Comparison of ENCODE assay signal across 36 cellular contexts in genomic region chr13:110061270-110061669, GRCh38.
"Had no signal": no experiment of that assay in that cellular context is flagged by ENCODE, and none has a peak within 500 bp of the region (broad histone marks: within the 10 kb centered on the region; RNA-seq: fewer than 3 reads in every experiment).

No MANE protein-coding gene starts in this region.

- ATAC-seq: activated CD8-positive, alpha-beta memory T cell treated with anti-CD3 and anti-CD28 coated beads, Interleukin-2, amount 10 ng/mL, durations not matched to agents 7 days and 5 days; activated T-cell treated with anti-CD3 and anti-CD28 coated beads, Interleukin-2, amount 50 U/mL, for 72 hours; activated T-helper 17 cell treated with anti-CD3 and anti-CD28 coated beads, Interleukin-2, amount 50 U/mL, for 72 hours; PC-3 had no signal

- H3K4me1 Mint-ChIP-seq: activated B cell treated with CpG ODN at 0.5 μM for 24 hours; activated CD4-positive, alpha-beta memory T cell treated with anti-CD3 and anti-CD28 coated beads, Interleukin-2, amount 10 ng/mL, durations not matched to agents 7 days and 5 days; activated CD8-positive, alpha-beta memory T cell treated with anti-CD3 and anti-CD28 coated beads, Interleukin-2, amount 10 ng/mL, durations not matched to agents 7 days and 5 days; activated naive CD8-positive, alpha-beta T cell treated with anti-CD3 and anti-CD28 coated beads for 36 hours; activated T-helper 17 cell treated with anti-CD3 and anti-CD28 coated beads, Interleukin-2, amount 50 U/mL, for 72 hours; central memory CD8-positive, alpha-beta T cell had no signal

- H3K27me3 Mint-ChIP-seq: activated B cell treated with CpG ODN at 0.5 μM for 24 hours; activated CD4-positive, alpha-beta memory T cell treated with anti-CD3 and anti-CD28 coated beads, Interleukin-2, amount 10 ng/mL, durations not matched to agents 7 days and 5 days; activated CD8-positive, alpha-beta memory T cell treated with anti-CD3 and anti-CD28 coated beads, Interleukin-2, amount 10 ng/mL, durations not matched to agents 7 days and 5 days; central memory CD8-positive, alpha-beta T cell had no signal

- H3K9me3 ChIP-seq: MG63, Peyer's patch, SJSA1, SK-N-SH had no signal

- DNase-seq: activated B cell treated with CpG ODN at 0.5 μM for 24 hours; activated CD4-positive, alpha-beta memory T cell treated with anti-CD3 and anti-CD28 coated beads, Interleukin-2, amount 10 ng/mL, durations not matched to agents 7 days and 5 days; activated CD4-positive, alpha-beta T cell treated with anti-CD3 and anti-CD28 coated beads for 1 hour; activated CD4-positive, alpha-beta T cell treated with anti-CD3 and anti-CD28 coated beads for 48 hours; activated CD8-positive, alpha-beta memory T cell treated with anti-CD3 and anti-CD28 coated beads for 24 hours; activated CD8-positive, alpha-beta memory T cell treated with anti-CD3 and anti-CD28 coated beads, Interleukin-2, amount 10 ng/mL, durations not matched to agents 7 days and 5 days; activated CD8-positive, alpha-beta memory T cell treated with anti-CD3 and anti-CD28 coated beads, Interleukin-2, amount 50 U/mL, for 48 hours; activated effector memory CD4-positive, alpha-beta T cell treated with anti-CD3 and anti-CD28 coated beads, Interleukin-2, amount 50 U/mL, for 16 hours; activated naive CD4-positive, alpha-beta T cell; activated naive CD4-positive, alpha-beta T cell treated with anti-CD3 and anti-CD28 coated beads, Interleukin-2, amount 50 U/mL, for 16 hours; activated naive CD8-positive, alpha-beta T cell treated with anti-CD3 and anti-CD28 coated beads for 36 hours; activated T-cell treated with anti-CD3 and anti-CD28 coated beads, Interleukin-2, amount 50 U/mL, for 72 hours; amniotic stem cell; aorta; Kasumi-1; MG63; NCI-H1048; NCI-H1105 treated with DMSO at 0.1 percent for 48 hours; NCI-H1436; NCI-H1694; NCI-H2029; NCI-H345; NCI-H524 treated with DMSO at 0.1 percent for 48 hours; NK-92 treated with Interleukin-12 subunit alpha and Interleukin-12 subunit beta, amount 100 ng/mL, for 24 hours; PC-3; Peyer's patch; RPMI8226; SHP77 treated with DMSO at 0.1 percent for 48 hours; SK-N-SH had no signal

- H3K4me1 ChIP-seq: Peyer's patch, SJSA1 had no signal

- H3K4me2 ChIP-seq: SK-N-SH had no signal

- H3K27me3 ChIP-seq: cardiac muscle cell, MG63, Peyer's patch, SJSA1 had no signal

- H3K4me3 ChIP-seq: cardiac muscle cell, MG63, Peyer's patch, SJSA1 had no signal

- H3K36me3 ChIP-seq: cardiac muscle cell, MG63, Peyer's patch, SJSA1 had no signal

- H3K27ac Mint-ChIP-seq: activated B cell treated with CpG ODN at 0.5 μM for 24 hours; activated CD4-positive, alpha-beta memory T cell treated with anti-CD3 and anti-CD28 coated beads, Interleukin-2, amount 10 ng/mL, durations not matched to agents 7 days and 5 days; activated CD8-positive, alpha-beta memory T cell treated with anti-CD3 and anti-CD28 coated beads, Interleukin-2, amount 10 ng/mL, durations not matched to agents 7 days and 5 days; activated naive CD8-positive, alpha-beta T cell treated with anti-CD3 and anti-CD28 coated beads for 36 hours; activated T-cell treated with anti-CD3 and anti-CD28 coated beads, Interleukin-2, amount 50 U/mL, for 72 hours; activated T-helper 17 cell treated with anti-CD3 and anti-CD28 coated beads, Interleukin-2, amount 50 U/mL, for 72 hours; T-helper 1 cell treated with Interleukin-12 subunit alpha and Interleukin-12 subunit beta and Interleukin-4 antibody, amounts not matched to agents 30 μg/mL and 1 μg/mL, for 36 hours; T-helper 2 cell treated with Interferon-gamma antibody and Interleukin-4, amounts not matched to agents 5 μg/mL and 100 μg/mL, for 36 hours had no signal

- H3K9ac ChIP-seq: SK-N-SH had no signal

- H3K36me3 Mint-ChIP-seq: activated CD8-positive, alpha-beta memory T cell treated with anti-CD3 and anti-CD28 coated beads, Interleukin-2, amount 10 ng/mL, durations not matched to agents 7 days and 5 days; activated naive CD8-positive, alpha-beta T cell treated with anti-CD3 and anti-CD28 coated beads for 36 hours had no signal

- H3K4me3 Mint-ChIP-seq: activated B cell treated with CpG ODN at 0.5 μM for 24 hours; activated CD4-positive, alpha-beta memory T cell treated with anti-CD3 and anti-CD28 coated beads, Interleukin-2, amount 10 ng/mL, durations not matched to agents 7 days and 5 days; activated CD8-positive, alpha-beta memory T cell treated with anti-CD3 and anti-CD28 coated beads, Interleukin-2, amount 10 ng/mL, durations not matched to agents 7 days and 5 days; activated naive CD8-positive, alpha-beta T cell treated with anti-CD3 and anti-CD28 coated beads for 36 hours; activated T-cell treated with anti-CD3 and anti-CD28 coated beads, Interleukin-2, amount 50 U/mL, for 72 hours; activated T-helper 17 cell treated with anti-CD3 and anti-CD28 coated beads, Interleukin-2, amount 50 U/mL, for 72 hours; central memory CD8-positive, alpha-beta T cell; T-helper 1 cell treated with Interleukin-12 subunit alpha and Interleukin-12 subunit beta and Interleukin-4 antibody, amounts not matched to agents 30 μg/mL and 1 μg/mL, for 36 hours; T-helper 2 cell treated with Interferon-gamma antibody and Interleukin-4, amounts not matched to agents 5 μg/mL and 100 μg/mL, for 36 hours had no signal

- H3K9me3 Mint-ChIP-seq: activated B cell treated with CpG ODN at 0.5 μM for 24 hours; activated CD4-positive, alpha-beta memory T cell treated with anti-CD3 and anti-CD28 coated beads, Interleukin-2, amount 10 ng/mL, durations not matched to agents 7 days and 5 days; activated naive CD8-positive, alpha-beta T cell treated with anti-CD3 and anti-CD28 coated beads for 36 hours; activated T-helper 17 cell treated with anti-CD3 and anti-CD28 coated beads, Interleukin-2, amount 50 U/mL, for 72 hours; T-helper 1 cell treated with Interleukin-12 subunit alpha and Interleukin-12 subunit beta and Interleukin-4 antibody, amounts not matched to agents 30 μg/mL and 1 μg/mL, for 36 hours; T-helper 2 cell treated with Interferon-gamma antibody and Interleukin-4, amounts not matched to agents 5 μg/mL and 100 μg/mL, for 36 hours had no signal

- FAIRE-seq: TTC549 had no signal

- H3K27ac ChIP-seq: cardiac muscle cell, Peyer's patch, SJSA1 had no signal
